Comparison of ENCODE assay signal across 11 cellular contexts in genomic region chr7:94393251-94393758, GRCh38. TPM values are rescaled to one million over a fixed set of nuclear protein-coding genes. Genes with fewer than 3 reads are reported as not detected.
DNase-seq lines count a peak whose midpoint lies in the region; ATAC-seq, FAIRE-seq and TF ChIP-seq lines count a peak whose summit lies in the region.
"Had no signal": no experiment of that assay in that cellular context is flagged by ENCODE, and none has a peak within 500 bp of the region (broad histone marks: within the 10 kb centered on the region; RNA-seq: fewer than 3 reads in every experiment).

No MANE protein-coding gene starts in this region.

- H3K4me3 ChIP-seq in CD8-positive, alpha-beta memory T cell (ENCODE audit: low read length): no peak overlapping the region
- H3K4me3 ChIP-seq in K562 (no peak overlapping the region), iPS-20b (ENCODE audit: low read length) (peak overlapping the region; percentile 87; the same call in 1 of the 2 replicates), sigmoid colon (peak overlapping the region in 1 of 4 donors; percentile 72)

- no peaks in the 10 kb centered on the region for H4K20me1 ChIP-seq in K562 (replicated peaks; ENCODE audit: control insufficient read depth, insufficient read depth, low read length)

- in situ Hi-C loops in K562 (cut with MboI): loop anchor here (10.0 kb wide), 1 partner anchor 689 kb away; no protein-coding TSS in a partner anchor

- no TSS peak for BruUV-seq in K562 (replicated peaks; lab: Mats Ljungman, UMichigan)

- TF ChIP-seq EP300 in K562 (IDR thresholded peaks at IDR 0.05; ENCODE audit: low read length) (no peak), sigmoid colon (IDR thresholded peaks at IDR 0.05) (no peak)

- CTCF ChIA-PET in CD8-positive, alpha-beta memory T cell (lab: Charles Lee): no interaction called here
- CTCF ChIA-PET in K562 (lab: Yijun Ruan, JAX; ENCODE audit: low intra/inter-chr PET ratio): no interaction called here
- CTCF ChIA-PET in RWPE1 (lab: Yijun Ruan, JAX): interaction anchor here (2.6 to 2.9 kb wide), 2 partner anchors 93 to 104 kb away, joined by 11 to 80 read pairs; no protein-coding TSS in a partner anchor

- H3K36me3 ChIP-seq in CD8-positive, alpha-beta memory T cell (ENCODE audit: insufficient read depth, low read length): no peaks in the 10 kb centered on the region
- H3K36me3 ChIP-seq in K562 (ENCODE audit: control insufficient read depth, insufficient read depth, low read length): no peaks in the 10 kb centered on the region
- peaks cover 3% of the 10 kb centered on the region; the same call in 1 of the 2 replicates for H3K36me3 ChIP-seq in iPS-20b (ENCODE audit: insufficient read depth, low read depth, low read length)
- H3K36me3 ChIP-seq in sigmoid colon: peaks cover 0 to 9% (median 0%) of the 10 kb centered on the region in 4 donors

- no peaks in the 10 kb centered on the region for H3K9me3 ChIP-seq in CD8-positive, alpha-beta memory T cell (ENCODE audit: low read length)
- H3K9me3 ChIP-seq in K562 (replicated peaks; ENCODE audit: control insufficient read depth, insufficient read depth, low read depth, low read length) (no peaks in the 10 kb centered on the region), iPS-20b (ENCODE audit: insufficient read depth, low read depth, low read length) (no peaks in the 10 kb centered on the region), sigmoid colon (no peaks in the 10 kb centered on the region)

- ATAC-seq in K562: no peak
- no peak for ATAC-seq in GM19035 (IDR thresholded peaks at IDR 0.05; ENCODE audit: unreplicated experiment)

- H3K27me3 ChIP-seq in CD8-positive, alpha-beta memory T cell (ENCODE audit: insufficient read depth, low read length, poor library complexity, severe bottlenecking): peaks cover 5% of the 10 kb centered on the region
- H3K27me3 ChIP-seq in K562 (ENCODE audit: control insufficient read depth in 2 of 2, insufficient read depth in 2 of 2, low read length in 2 of 2) (peaks cover 0 to 10% of the 10 kb centered on the region in 2 experiments; a peak in 1 of 5 replicates), iPS-20b (ENCODE audit: insufficient read depth, low read length) (peaks cover 9% of the 10 kb centered on the region; the same call in 1 of the 2 replicates), sigmoid colon (no peaks in the 10 kb centered on the region)

- POLR2A ChIA-PET in CD8-positive, alpha-beta memory T cell (lab: Charles Lee): no interaction called here
- POLR2A ChIA-PET in K562 (lab: Yijun Ruan, JAX) (no interaction called here), RWPE1 (lab: Yijun Ruan, JAX; ENCODE audit: low non-redundant PET) (no interaction called here)

- WGBS in K562 (ENCODE audit: insufficient coverage, low coverage, missing lambda C conversion rate): 22% methylated on average over 15 of the region's 16 CpGs
- 67 to 70% methylated on average over 16 of the region's 16 CpGs for WGBS in sigmoid colon, 2 donors

- no peaks in the 10 kb centered on the region for H3K79me2 ChIP-seq in K562 (ENCODE audit: control insufficient read depth, insufficient read depth, low read length)

- H3K27ac Mint-ChIP-seq in CD8-positive, alpha-beta memory T cell: peak overlapping the region in 2 of 8 donors; percentile 10 to 60

- no peak for TF ChIP-seq RAD21 in K562 (CRISPR knock-in tag; conservative IDR thresholded peaks at IDR 0.05 in 1 of 2, IDR thresholded peaks at IDR 0.05 in 1 of 2)

- no peak for DNase-seq in CD8-positive, alpha-beta memory T cell
- DNase-seq in K562 (ENCODE audit: extremely low read depth in 1 of 4, low spot score in 3 of 4) (no peak), sigmoid colon (no peak), RWPE1 (ENCODE audit: low spot score) (no peak), NCI-H187 (lab: John Stamatoyannopoulos, UW) (no peak), amygdala (lab: John Stamatoyannopoulos, UW) (no peak)
- DNase-seq: Calu3, head of caudate nucleus, NCI-H510A treated with DMSO at 0.1 percent for 48 hours had no signal

- peaks cover 4% of the 10 kb centered on the region for H3K4me1 ChIP-seq in CD8-positive, alpha-beta memory T cell (ENCODE audit: insufficient read depth, low read length)
- H3K4me1 ChIP-seq in K562 (replicated peaks in 1 of 2; ENCODE audit: control insufficient read depth in 2 of 2, insufficient read depth in 2 of 2, low read length in 2 of 2): peaks cover 5 to 7% of the 10 kb centered on the region in 2 experiments; a peak in 4 of 5 replicates
- peaks cover 22% of the 10 kb centered on the region for H3K4me1 ChIP-seq in iPS-20b (ENCODE audit: insufficient read depth, low read length)
- peaks cover 0 to 45% (median 35%) of the 10 kb centered on the region in 4 donors for H3K4me1 ChIP-seq in sigmoid colon

- FAIRE-seq in K562 (lab: Jason Lieb, UNC): no peak

- peak overlapping the region in 4 of 7 donors; percentile 39 to 78 (median 58) for H3K4me3 Mint-ChIP-seq in CD8-positive, alpha-beta memory T cell

- H3K9me1 ChIP-seq in K562 (ENCODE audit: control insufficient read depth, insufficient read depth, low read length): no peaks in the 10 kb centered on the region

- H3K4me1 Mint-ChIP-seq in CD8-positive, alpha-beta memory T cell: peaks cover 7 to 31% (median 28%) of the 10 kb centered on the region in 3 donors

- no peak overlapping the region for H2AFZ ChIP-seq in K562 (ENCODE audit: low read depth, low read length)

- no peak overlapping the region for H3K4me2 ChIP-seq in K562 (ENCODE audit: insufficient read depth, low read length)

- no peaks in the 10 kb centered on the region for H3K36me3 Mint-ChIP-seq in CD8-positive, alpha-beta memory T cell

- TF ChIP-seq CTCF in K562 (IDR thresholded peaks at IDR 0.05 in 2 of 3, conservative IDR thresholded peaks at IDR 0.05 in 1 of 3; ENCODE audit: insufficient read depth in 2 of 3, low read depth in 1 of 3, low read length in 3 of 3) (no peak), sigmoid colon (IDR thresholded peaks at IDR 0.05) (no peak), RWPE1 (conservative IDR thresholded peaks at IDR 0.05; ENCODE audit: low read depth) (no peak)

- intact Hi-C loops in K562 (cut with micrococcal nuclease): loop anchor here (10.0 kb wide), 2 partner anchors 309 to 769 kb away; no protein-coding TSS in a partner anchor
- intact Hi-C loops in sigmoid colon (cut with DNase I): loop anchor here (10.0 kb wide), 1 partner anchor 479 kb away; no protein-coding TSS in a partner anchor

- TF ChIP-seq POLR2A in K562 (conservative IDR thresholded peaks at IDR 0.05): no peak
- TF ChIP-seq POLR2A in sigmoid colon (IDR thresholded peaks at IDR 0.05): no peak

- H3K9me3 Mint-ChIP-seq in CD8-positive, alpha-beta memory T cell: no peaks in the 10 kb centered on the region

- no peak overlapping the region for H3K27ac ChIP-seq in CD8-positive, alpha-beta memory T cell (ENCODE audit: low read depth, low read length)
- H3K27ac ChIP-seq in K562 (ENCODE audit: extremely low read depth, low read depth, low read length) (no peak overlapping the region), iPS-20b (ENCODE audit: low read length) (no peak overlapping the region), sigmoid colon (peak overlapping the region; percentile 89 to 94 (median 92)), RWPE1 (no peak overlapping the region)

- H3K9ac ChIP-seq in K562 (ENCODE audit: insufficient read depth in 1 of 2, low read depth in 2 of 2, low read length in 2 of 2) (no peak overlapping the region), iPS-20b (ENCODE audit: low read depth, low read length) (peak overlapping the region; percentile 38; the same call in 1 of the 2 replicates)

- H3K27me3 Mint-ChIP-seq in CD8-positive, alpha-beta memory T cell: peaks cover 13 to 25% of the 10 kb centered on the region in 2 donors

TF ChIP-seq in K562, 482 proteins besides CTCF, POLR2A, EP300 and RAD21 (continues in another document):
- TF ChIP-seq MAFK (IDR thresholded peaks at IDR 0.05; ENCODE audit: low read length) (no peak), ZNF165 (CRISPR knock-in tag; IDR thresholded peaks at IDR 0.05; ENCODE audit: borderline replicate concordance) (no peak), RAD51 (IDR thresholded peaks at IDR 0.05; ENCODE audit: borderline replicate concordance, low read depth) (no peak), NR2C1 (IDR thresholded peaks at IDR 0.05) (0 out of 2 replicates have a peak, but pooled peaks have one; percentile 20), NR2C1 (tag; IDR thresholded peaks at IDR 0.05) (no peak), TAF15 (IDR thresholded peaks at IDR 0.05; ENCODE audit: low read depth, low read length) (no peak), BRD9 (IDR thresholded peaks at IDR 0.05; ENCODE audit: low read depth, partially characterized antibody) (no peak), ZNF830 (CRISPR knock-in tag; IDR thresholded peaks at IDR 0.05) (no peak)

RNA-seq across cellular contexts. Expression of gene COL1A2, which starts 1.4 kb away (rescaled TPM):
- total RNA-seq in CD8-positive, alpha-beta memory T cell: under 1 TPM; 0.09 to 0.18 TPM
- not detected for polyA plus RNA-seq in CD8-positive, alpha-beta memory T cell
- 16.6 and 49.0 TPM in 2 replicates for total RNA-seq in K562 (2011; cell fraction: chromatin; rRNA removed; ENCODE audit: low replicate concordance)
- total RNA-seq in K562 (2011; cell fraction: nucleolus; rRNA removed): 20.1 and 54.5 TPM in 2 replicates
- 14.3 and 19.7 TPM in 2 replicates for total RNA-seq in K562 (2011; cell fraction: nucleoplasm; rRNA removed)
- total RNA-seq in K562 (2014; rRNA removed) (1.5 and 1.7 TPM in 2 replicates), K562 (2014; rRNA removed; fragmentation: Illumina TruSeq; extraction: Trizol) (1.2 and 1.6 TPM in 2 replicates), K562 (2015; rRNA removed; fragmentation: Illumina TruSeq; extraction: Trizol) (1.1 and 1.2 TPM in 2 replicates), K562 (2021) (5.5 and 8.2 TPM in 2 replicates), sigmoid colon (1,000 to 10,000 TPM in 1 of 4 donors, 100 to 1,000 TPM in 2, 10 to 100 TPM in 1; 83.4 to 1,047 (median 197) TPM)
- polyA plus RNA-seq in K562 (2011; rRNA removed) (1.8 and 11.6 TPM in 2 replicates), K562 (2014; fragmentation: Illumina TruSeq; extraction: Trizol) (3.3 and 3.7 TPM in 2 replicates), K562 (2014; fragmentation: Nextera tagmentation; extraction: Ambion mirVana) (1 to 10 TPM in 1 of 2 experiments, under 1 TPM in 1; 0.94 to 1.1 TPM), K562 (2014; rRNA removed) (1.4 and 2.9 TPM in 2 replicates), sigmoid colon (100 to 1,000 TPM in 1 of 3 donors, 10 to 100 TPM in 2; 12.3 to 104 (median 19.2) TPM)
- polyA plus RNA-seq in K562 (2011; cell fraction: cytosol; rRNA removed): 0.58 and 8.6 TPM in 2 replicates
- 4.2 and 84.4 TPM in 2 replicates for polyA plus RNA-seq in K562 (2011; cell fraction: nucleus; rRNA removed)
- polyA plus RNA-seq in K562 (2012): 1.9 and 3.6 TPM in 2 replicates
- polyA minus RNA-seq in K562 (2011; rRNA and poly(A)+ RNA removed): 2.4 and 19.8 TPM in 2 replicates
- 3.3 and 21.9 TPM in 2 replicates for polyA minus RNA-seq in K562 (2011; cell fraction: cytosol; rRNA and poly(A)+ RNA removed)
- polyA minus RNA-seq in K562 (2011; cell fraction: nucleus; rRNA and poly(A)+ RNA removed): 3.2 and 42.3 TPM in 2 replicates
- total RNA-seq: Calu3 had no signal

Comparison
In these comparisons a context has a peak if more than half of its experiments do, and no peak if none do; other contexts are left out.
1. H3K27ac ChIP-seq: peak in sigmoid colon (4 of 4); none in CD8-positive, alpha-beta memory T cell (single experiment), K562 (single experiment), iPS-20b (single experiment) and RWPE1 (single experiment).